8 cellular contexts compared by ENCODE assay signal in genomic region chr19:47228937-47229673, GRCh38. TPM values are rescaled to one million over a fixed set of nuclear protein-coding genes. Genes with fewer than 3 reads are reported as not detected.
DNase-seq lines count a peak whose midpoint lies in the region; ATAC-seq and TF ChIP-seq lines count a peak whose summit lies in the region.

No MANE protein-coding gene starts in this region.

- H3K4me1 Mint-ChIP-seq in Calu3 (ENCODE audit: low read depth, unreplicated experiment), result peaks cover 19% of the 10 kb centered on the region

- intact Hi-C loops in gastrocnemius medialis (cut with DNase I; ENCODE audit: low total_unique reads) (loop anchor here (5.0 kb wide), 1 partner anchor 252 kb away; no protein-coding TSS in a partner anchor), Calu3 (cut with micrococcal nuclease; ENCODE audit: unreplicated experiment) (no loop called here)

- no TSS peak for BruUV-seq in Calu3 (replicated peaks; lab: Mats Ljungman, UMichigan)

- no peak overlapping the region for H3K27ac Mint-ChIP-seq in Calu3 (ENCODE audit: unreplicated experiment)

- no peaks in the 10 kb centered on the region for H3K36me3 ChIP-seq in gastrocnemius medialis

- H3K4me3 ChIP-seq in gastrocnemius medialis, result peak overlapping the region; percentile 84 to 100 (median 90)

- H3K4me3 Mint-ChIP-seq in Calu3 (ENCODE audit: low read depth, unreplicated experiment), result no peak overlapping the region

- H3K27me3 ChIP-seq in gastrocnemius medialis, result no peaks in the 10 kb centered on the region

- peak; percentile 37 to 73 for TF ChIP-seq POLR2A in gastrocnemius medialis (IDR thresholded peaks at IDR 0.05)

- CTCF ChIA-PET in Calu3 (lab: Charles Lee), result interaction anchor here (1.6 to 1.8 kb wide), 2 partner anchors 15 to 27 kb away, joined by 4 to 7 read pairs; partner anchors contain the start of gene CCDC9

- TF ChIP-seq CTCF in gastrocnemius medialis (IDR thresholded peaks at IDR 0.05 in 4 of 5, conservative IDR thresholded peaks at IDR 0.05 in 1 of 5), result no peak
- no peak for TF ChIP-seq CTCF in Calu3 (IDR thresholded peaks at IDR 0.05; ENCODE audit: unreplicated experiment)

- peak; percentile 24 for DNase-seq in stimulated activated CD4-positive, alpha-beta T cell treated with anti-CD3 and anti-CD28 coated beads, Interleukin-15, amount 100 ng/mL, for 24 hours
- DNase-seq in stimulated activated CD4-positive, alpha-beta T cell treated with anti-CD3 and anti-CD28 coated beads, Interleukin-2, amount 100 ng/mL, for 48 hours, result no peak
- DNase-seq in T-helper 9 cell (peak; percentile 29), fibroblast of gingiva (ENCODE audit: low read depth) (peak; percentile 39), gastrocnemius medialis (peak; percentile 31 to 57), NOMO-1 treated with DMSO at 0.1 percent for 48 hours (lab: John Stamatoyannopoulos, UW; ENCODE audit: unreplicated experiment) (no peak), Calu3 (no peak), D341Med (ENCODE audit: low spot score) (no peak)

- peaks cover 26 to 31% of the 10 kb centered on the region in 2 donors for H3K4me1 ChIP-seq in gastrocnemius medialis

- peak overlapping the region; percentile 98 to 100 (median 100) for H3K27ac ChIP-seq in gastrocnemius medialis

- H3K36me3 Mint-ChIP-seq in Calu3 (ENCODE audit: insufficient read depth, unreplicated experiment), result peaks cover 17% of the 10 kb centered on the region

- no peaks in the 10 kb centered on the region for H3K27me3 Mint-ChIP-seq in Calu3 (ENCODE audit: unreplicated experiment)

- no peaks in the 10 kb centered on the region for H3K9me3 Mint-ChIP-seq in Calu3 (ENCODE audit: low read depth, unreplicated experiment)

- no peak for ATAC-seq in gastrocnemius medialis

- H3K9me3 ChIP-seq in gastrocnemius medialis, result no peaks in the 10 kb centered on the region

- in situ Hi-C loops in gastrocnemius medialis (cut with MboI; ENCODE audit: low sequenced_read_pairs in 4 of 4), result no loop called here

RNA-seq across cellular contexts. Expression of gene BBC3, which starts 1.9 kb away (rescaled TPM):
- total RNA-seq in gastrocnemius medialis (1 to 10 TPM; 3.4 to 7.6 (median 4.2) TPM), Calu3 (2022) (8.6 and 9.8 TPM in 2 replicates)

RNA-seq across cellular contexts. Expression of gene CCDC9, which starts 27.2 kb away (rescaled TPM):
- 10 to 100 TPM; 13.1 to 22.7 (median 18.5) TPM for total RNA-seq in gastrocnemius medialis
- 38.2 and 39.1 TPM in 2 replicates for total RNA-seq in Calu3 (2022)

RNA-seq across cellular contexts. Expression of gene INAFM1, which starts 45.6 kb away (rescaled TPM):
- total RNA-seq in gastrocnemius medialis, result 1 to 10 TPM; 3.9 to 8.5 (median 7.2) TPM
- 12.9 and 13.9 TPM in 2 replicates for total RNA-seq in Calu3 (2022)

Comparison
In these comparisons a context has a peak if more than half of its experiments do, and no peak if none do; other contexts are left out.
1. DNase-seq: peak in stimulated activated CD4-positive, alpha-beta T cell treated with anti-CD3 and anti-CD28 coated beads, Interleukin-15, amount 100 ng/mL, for 24 hours (single experiment), T-helper 9 cell (single experiment), fibroblast of gingiva (single experiment) and gastrocnemius medialis (2 of 2); none in stimulated activated CD4-positive, alpha-beta T cell treated with anti-CD3 and anti-CD28 coated beads, Interleukin-2, amount 100 ng/mL, for 48 hours (0 of 2), NOMO-1 treated with DMSO at 0.1 percent for 48 hours (single experiment), Calu3 (single experiment) and D341Med (single experiment).